9 cellular contexts compared by ENCODE assay signal in the genomic region with DNA sequence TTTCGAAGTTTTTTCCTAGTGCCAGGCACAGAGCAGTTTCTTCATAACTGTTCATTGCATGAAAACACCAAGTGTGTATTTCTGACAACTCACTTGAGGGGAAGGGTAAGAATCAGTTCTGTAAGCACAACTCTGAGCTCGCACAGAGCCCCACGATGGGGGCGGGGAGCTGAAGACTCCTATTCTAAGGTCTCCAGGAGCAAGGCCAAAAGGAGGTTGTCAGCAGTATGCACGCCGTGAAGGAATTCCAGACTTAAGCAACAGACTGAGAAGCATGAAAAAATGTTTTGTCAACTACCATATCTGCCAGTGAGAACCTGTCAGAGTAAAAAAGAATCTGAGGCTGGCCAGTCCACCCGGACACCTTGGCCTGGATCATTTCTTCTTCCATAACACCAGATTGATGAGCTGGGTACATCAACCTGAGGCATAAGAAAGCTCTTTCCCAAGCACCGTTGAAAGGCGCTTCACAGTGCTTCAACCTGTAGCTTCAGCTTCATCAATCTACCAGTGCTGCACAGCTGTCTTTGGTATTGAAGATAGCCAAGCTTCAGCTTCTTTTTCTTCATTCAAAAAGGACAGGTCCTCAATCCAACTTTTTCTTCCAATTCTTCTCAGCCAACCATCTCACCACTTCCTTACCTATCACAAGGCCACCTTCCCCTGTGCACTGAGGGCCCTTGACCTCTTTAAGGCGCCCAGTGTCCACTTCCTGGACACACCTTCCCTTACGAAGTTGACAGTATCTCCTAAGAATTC. TPM values are rescaled to one million over a fixed set of nuclear protein-coding genes. Genes with fewer than 3 reads are reported as not detected.
DNase-seq lines count a peak whose midpoint lies in the region; ATAC-seq and TF ChIP-seq lines count a peak whose summit lies in the region.
"Had no signal": no experiment of that assay in that cellular context is flagged by ENCODE, and none has a peak within 500 bp of the region (broad histone marks: within the 10 kb centered on the region; RNA-seq: fewer than 3 reads in every experiment).

No MANE protein-coding gene starts in this region.

- intact Hi-C loops in body of pancreas (cut with DNase I): no loop called here

- TF ChIP-seq CTCF in body of pancreas (IDR thresholded peaks at IDR 0.05) (no peak), suprapubic skin (IDR thresholded peaks at IDR 0.05) (no peak), GM13976 (IDR thresholded peaks at IDR 0.05; ENCODE audit: borderline replicate concordance, control extremely low read depth, extremely low read depth, insufficient read depth, missing control alignments) (no peak)

- peak overlapping the region; percentile 72 for H3K4me3 Mint-ChIP-seq in T-helper 2 cell treated with Interferon-gamma antibody and Interleukin-4, amounts not matched to agents 5 μg/mL and 100 μg/mL, for 36 hours

- peaks cover 28% of the 10 kb centered on the region for H3K4me1 Mint-ChIP-seq in T-helper 2 cell treated with Interferon-gamma antibody and Interleukin-4, amounts not matched to agents 5 μg/mL and 100 μg/mL, for 36 hours (ENCODE audit: low read depth)

- no peak for TF ChIP-seq EP300 in suprapubic skin (IDR thresholded peaks at IDR 0.05)

- ATAC-seq in body of pancreas: no peak
- ATAC-seq in HG03439 (IDR thresholded peaks at IDR 0.05; ENCODE audit: unreplicated experiment): no peak
- ATAC-seq in HG02970 (IDR thresholded peaks at IDR 0.05; ENCODE audit: low FRiP score, unreplicated experiment): no peak

- H3K27me3 ChIP-seq in body of pancreas (no peaks in the 10 kb centered on the region), suprapubic skin (no peaks in the 10 kb centered on the region)

- in situ Hi-C loops in GM13976 (cut with MboI; ENCODE audit: low sequenced_read_pairs, unreplicated experiment): no loop called here

- H3K4me3 ChIP-seq in body of pancreas (no peak overlapping the region), suprapubic skin (peak overlapping the region; percentile 90)

- H3K36me3 Mint-ChIP-seq in T-helper 2 cell treated with Interferon-gamma antibody and Interleukin-4, amounts not matched to agents 5 μg/mL and 100 μg/mL, for 36 hours (ENCODE audit: low read depth): peaks cover 5% of the 10 kb centered on the region

- no peak for DNase-seq in T-helper 2 cell treated with Interferon-gamma antibody and Interleukin-4, amounts not matched to agents 5 μg/mL and 100 μg/mL, for 36 hours (ENCODE audit: low spot score)
- DNase-seq in T-helper 2 cell (no peak), body of pancreas (peak in 2 of 4 donors; percentile 11 to 18), kidney tubule cell (ENCODE audit: low spot score) (peak; percentile 50), suprapubic skin (ENCODE audit: low spot score in 2 of 2) (no peak), GM13976 (ENCODE audit: low spot score) (no peak)

- H3K36me3 ChIP-seq in body of pancreas (replicated peaks in 1 of 2; ENCODE audit: insufficient read depth in 1 of 2, low read depth in 2 of 2) (no peaks in the 10 kb centered on the region), suprapubic skin (no peaks in the 10 kb centered on the region)

- H3K27me3 Mint-ChIP-seq in T-helper 2 cell treated with Interferon-gamma antibody and Interleukin-4, amounts not matched to agents 5 μg/mL and 100 μg/mL, for 36 hours (ENCODE audit: low read depth): peaks cover 18% of the 10 kb centered on the region

- H3K9me3 Mint-ChIP-seq in T-helper 2 cell treated with Interferon-gamma antibody and Interleukin-4, amounts not matched to agents 5 μg/mL and 100 μg/mL, for 36 hours: no peaks in the 10 kb centered on the region

- no peaks in the 10 kb centered on the region for H3K9me3 ChIP-seq in body of pancreas
- no peaks in the 10 kb centered on the region for H3K9me3 ChIP-seq in suprapubic skin

- TF ChIP-seq POLR2A in body of pancreas (IDR thresholded peaks at IDR 0.05): no peak
- no peak for TF ChIP-seq POLR2A in suprapubic skin (IDR thresholded peaks at IDR 0.05)

- H3K27ac ChIP-seq in body of pancreas (peak overlapping the region in 3 of 4 donors; percentile 88 to 95 (median 94)), suprapubic skin (peak overlapping the region; percentile 95)
- H3K27ac ChIP-seq: C4-2B had no signal

- 63 to 66% methylated on average over 11 of the region's 11 CpGs for WGBS in body of pancreas, 2 donors
- 57% methylated on average over 11 of the region's 11 CpGs for WGBS in suprapubic skin

- peaks cover 38% of the 10 kb centered on the region for H3K4me1 ChIP-seq in body of pancreas
- peaks cover 41% of the 10 kb centered on the region for H3K4me1 ChIP-seq in suprapubic skin

- H3K27ac Mint-ChIP-seq in T-helper 2 cell treated with Interferon-gamma antibody and Interleukin-4, amounts not matched to agents 5 μg/mL and 100 μg/mL, for 36 hours: peak overlapping the region; percentile 20

RNA-seq across cellular contexts. Expression of a gene that starts 1.1 kb away (rescaled TPM):
- total RNA-seq in body of pancreas: 10 to 100 TPM; 15.8 to 23.9 TPM
- total RNA-seq in suprapubic skin: 10 to 100 TPM; 13.0 to 23.2 (median 16.0) TPM
